ENCODE assay signal across 18 cellular contexts in genomic region chr2:134366359-134366758, GRCh38.
DNase-seq lines count a peak whose midpoint lies in the region; ATAC-seq, FAIRE-seq and TF ChIP-seq lines count a peak whose summit lies in the region.
"Had no signal": no experiment of that assay in that cellular context is flagged by ENCODE, and none has a peak within 500 bp of the region (broad histone marks: within the 10 kb centered on the region; RNA-seq: fewer than 3 reads in every experiment).

No MANE protein-coding gene starts in this region.

- H3K9me3 ChIP-seq in mammary epithelial cell (replicated peaks; ENCODE audit: insufficient read depth, low read length), result no peaks in the 10 kb centered on the region
- no peaks in the 10 kb centered on the region for H3K9me3 ChIP-seq in RWPE2 (ENCODE audit: severe bottlenecking)
- H3K9me3 ChIP-seq in keratinocyte (ENCODE audit: control insufficient read depth, low read depth, low read length), result no peaks in the 10 kb centered on the region
- H3K9me3 ChIP-seq: A549, HAP-1 had no signal

- WGBS in mammary epithelial cell (ENCODE audit: low coverage, missing lambda C conversion rate), result 15% methylated on average over 6 of the region's 6 CpGs

- H3K4me2 ChIP-seq in mammary epithelial cell (ENCODE audit: insufficient read depth, low read depth, low read length), result peak overlapping the region; percentile 7
- H3K4me2 ChIP-seq in keratinocyte (ENCODE audit: control insufficient read depth, extremely low read depth, insufficient read depth, low read depth, low read length), result peak overlapping the region; percentile 52
- H3K4me2 ChIP-seq: A549 had no signal

- H3K4me1 ChIP-seq in mammary epithelial cell (ENCODE audit: insufficient read depth, low read length) (peaks cover 41% of the 10 kb centered on the region), RWPE2 (ENCODE audit: insufficient read depth, poor library complexity, severe bottlenecking) (peaks cover 5% of the 10 kb centered on the region), keratinocyte (ENCODE audit: control insufficient read depth, extremely low read depth, insufficient read depth, low read length) (peaks cover 32% of the 10 kb centered on the region)
- H3K4me1 ChIP-seq: A549, HAP-1 had no signal

- peak; percentile 57 for ATAC-seq in RWPE2 (ENCODE audit: low read depth)
- ATAC-seq: A549; CD8-positive, alpha-beta T cell had no signal

- no peaks in the 10 kb centered on the region for H3K27me3 Mint-ChIP-seq in MCF 10A (ENCODE audit: insufficient read depth, unreplicated experiment)

- peaks cover 2% of the 10 kb centered on the region for H3K9me1 ChIP-seq in keratinocyte (ENCODE audit: control insufficient read depth, extremely low read depth, insufficient read depth, low read length)

- in situ Hi-C loops in mammary epithelial cell (cut with MboI; ENCODE audit: low sequenced_read_pairs in 2 of 2), result no loop called here

- no peak overlapping the region for H3K4me3 Mint-ChIP-seq in MCF 10A (ENCODE audit: unreplicated experiment)
- H3K4me3 Mint-ChIP-seq: CD8-positive, alpha-beta T cell had no signal

- TF ChIP-seq CTCF in mammary epithelial cell (conservative IDR thresholded peaks at IDR 0.05 in 1 of 2, IDR thresholded peaks at IDR 0.05 in 1 of 2; ENCODE audit: extremely low read depth in 1 of 2, insufficient read depth in 1 of 2, low read depth in 1 of 2, low read length in 2 of 2) (no peak), MCF 10A (IDR thresholded peaks at IDR 0.05; ENCODE audit: unreplicated experiment) (no peak), RWPE2 (IDR thresholded peaks at IDR 0.05; ENCODE audit: poor library complexity, severe bottlenecking) (no peak), epithelial cell of esophagus (IDR thresholded peaks at IDR 0.05; ENCODE audit: insufficient read depth, low read depth, low read length, missing control alignments) (no peak), keratinocyte (optimal IDR thresholded peaks at IDR 0.05 in 1 of 3, IDR thresholded peaks at IDR 0.05 in 1 of 3, conservative IDR thresholded peaks at IDR 0.05 in 1 of 3; ENCODE audit: extremely low read depth in 1 of 3, insufficient read depth in 2 of 3, low read length in 3 of 3) (no peak)

- POLR2A ChIA-PET in MCF 10A (lab: Yijun Ruan, JAX), result no interaction called here

- no peaks in the 10 kb centered on the region for H3K4me1 Mint-ChIP-seq in MCF 10A (ENCODE audit: insufficient read depth, unreplicated experiment)

- no peak overlapping the region for H3K9ac ChIP-seq in mammary epithelial cell (ENCODE audit: insufficient read depth, low read length)
- no peak overlapping the region for H3K9ac ChIP-seq in keratinocyte (ENCODE audit: control insufficient read depth, extremely low read depth, insufficient read depth, low read length)
- H3K9ac ChIP-seq: GM23248 had no signal

- H3K4me3 ChIP-seq in mammary epithelial cell (replicated peaks in 1 of 3; ENCODE audit: insufficient read depth in 1 of 3, low read depth in 2 of 3, low read length in 3 of 3) (no peak overlapping the region), RWPE2 (ENCODE audit: severe bottlenecking) (no peak overlapping the region), epithelial cell of esophagus (ENCODE audit: low read length) (no peak overlapping the region), keratinocyte (ENCODE audit: control insufficient read depth in 2 of 3, extremely low read depth in 1 of 3, insufficient read depth in 2 of 3, low read depth in 1 of 3, low read length in 3 of 3) (no peak overlapping the region)
- H3K4me3 ChIP-seq: A549, GM23248, HAP-1 had no signal

- H3K27me3 ChIP-seq in mammary epithelial cell (ENCODE audit: insufficient read depth, low read length), result no peaks in the 10 kb centered on the region
- H3K27me3 ChIP-seq in RWPE2 (ENCODE audit: insufficient read depth, poor library complexity, severe bottlenecking), result no peaks in the 10 kb centered on the region
- no peaks in the 10 kb centered on the region for H3K27me3 ChIP-seq in keratinocyte (ENCODE audit: control insufficient read depth, extremely low read depth, insufficient read depth, low read length)

- H4K20me1 ChIP-seq in mammary epithelial cell (ENCODE audit: insufficient read depth, low read length) (no peaks in the 10 kb centered on the region), keratinocyte (ENCODE audit: control insufficient read depth, extremely low read depth, insufficient read depth, low read length) (no peaks in the 10 kb centered on the region)

- peak; percentile 95 for DNase-seq in mammary epithelial cell
- DNase-seq in MCF 10A (ENCODE audit: unreplicated experiment), result no peak
- DNase-seq in RWPE2 (ENCODE audit: low spot score), result no peak
- DNase-seq in epithelial cell of esophagus (ENCODE audit: low read depth), result peak; percentile 86
- peak; percentile 82 for DNase-seq in keratinocyte (ENCODE audit: low read depth, low spot score)
- DNase-seq in hypothalamus (lab: John Stamatoyannopoulos, UW), result no peak
- no peak for DNase-seq in GM03348 (ENCODE audit: low spot score)
- no peak for DNase-seq in GDM1 (lab: John Stamatoyannopoulos, UW)
- DNase-seq: AML-193; Calu3; CD8-positive, alpha-beta T cell; DMS79 treated with DMSO at 0.1 percent for 48 hours; GM23248 had no signal

- H3K9me3 Mint-ChIP-seq in MCF 10A (ENCODE audit: unreplicated experiment), result no peaks in the 10 kb centered on the region
- H3K9me3 Mint-ChIP-seq: CD8-positive, alpha-beta T cell had no signal

- peak; percentile 84 for FAIRE-seq in keratinocyte (lab: Jason Lieb, UNC)
- FAIRE-seq: A549, GM12892, GM18507 had no signal

- intact Hi-C loops in mammary epithelial cell (cut with micrococcal nuclease), result no loop called here
- intact Hi-C loops in MCF 10A (cut with micrococcal nuclease), result no loop called here

- H2AFZ ChIP-seq in mammary epithelial cell (ENCODE audit: low read depth, low read length) (no peak overlapping the region), keratinocyte (ENCODE audit: control insufficient read depth, low read length) (no peak overlapping the region)
- H2AFZ ChIP-seq: GM23248 had no signal

- CTCF ChIA-PET in mammary epithelial cell (lab: Charles Lee; ENCODE audit: low non-redundant PET) (interaction anchor here (0.7 kb wide), 1 partner anchor 85 kb away, joined by 3 read pairs; no protein-coding TSS in a partner anchor), MCF 10A (lab: Yijun Ruan, JAX) (interaction anchor here (0.9 to 3.7 kb wide), 5 partner anchors 9 to 533 kb away, joined by 3 to 18 read pairs (median 3); no protein-coding TSS in a partner anchor)

- H3K27ac ChIP-seq in mammary epithelial cell (ENCODE audit: insufficient read depth, low read depth, low read length) (no peak overlapping the region), RWPE2 (ENCODE audit: poor library complexity, severe bottlenecking) (no peak overlapping the region), keratinocyte (ENCODE audit: control insufficient read depth, insufficient read depth, low read length) (no peak overlapping the region)
- H3K27ac ChIP-seq: 22Rv1, A549, GM23248 had no signal

- H3K79me2 ChIP-seq in mammary epithelial cell (ENCODE audit: insufficient read depth, low read length), result no peaks in the 10 kb centered on the region
- H3K79me2 ChIP-seq in keratinocyte (ENCODE audit: control insufficient read depth, insufficient read depth, low read length), result no peaks in the 10 kb centered on the region

- peaks cover 6% of the 10 kb centered on the region for H3K36me3 Mint-ChIP-seq in MCF 10A (ENCODE audit: insufficient read depth, unreplicated experiment)

- H3K36me3 ChIP-seq in mammary epithelial cell (ENCODE audit: insufficient read depth, low read length), result no peaks in the 10 kb centered on the region
- H3K36me3 ChIP-seq in RWPE2 (ENCODE audit: low read depth), result no peaks in the 10 kb centered on the region; the same call in 1 of the 2 replicates
- H3K36me3 ChIP-seq in keratinocyte (ENCODE audit: control insufficient read depth in 2 of 2, extremely low read depth in 1 of 2, insufficient read depth in 2 of 2, low read length in 2 of 2), result peaks cover 5 to 6% of the 10 kb centered on the region in 2 experiments
- H3K36me3 ChIP-seq: HAP-1 had no signal

- BruUV-seq in mammary epithelial cell (replicated peaks; lab: Mats Ljungman, UMichigan) (no TSS peak), MCF 10A (replicated peaks; lab: Mats Ljungman, UMichigan) (no TSS peak)

- dilution Hi-C loops in mammary epithelial cell (cut with HindIII; ENCODE audit: low sequenced_read_pairs) (no loop called here), keratinocyte (cut with MboI; ENCODE audit: extremely low pct_ligation_motif_present, low sequenced_read_pairs) (no loop called here)

- H3K27ac Mint-ChIP-seq in MCF 10A (ENCODE audit: low read depth, unreplicated experiment), result no peak overlapping the region
- H3K27ac Mint-ChIP-seq: CD8-positive, alpha-beta T cell had no signal

Comparison
In these comparisons a context has a peak if more than half of its experiments do, and no peak if none do; other contexts are left out.
1. DNase-seq: peak in mammary epithelial cell (single experiment), epithelial cell of esophagus (single experiment) and keratinocyte (single experiment); none in MCF 10A (single experiment), RWPE2 (single experiment), hypothalamus (0 of 51), GM03348 (single experiment) and GDM1 (single experiment).